In genomic region chr15:85380860-85381535, GRCh38 we compare ENCODE assay signal across 9 cellular contexts. TPM values are rescaled to one million over a fixed set of nuclear protein-coding genes. Genes with fewer than 3 reads are reported as not detected.
DNase-seq lines count a peak whose midpoint lies in the region; ATAC-seq, FAIRE-seq and TF ChIP-seq lines count a peak whose summit lies in the region.
"Had no signal": no experiment of that assay in that cellular context is flagged by ENCODE, and none has a peak within 500 bp of the region (broad histone marks: within the 10 kb centered on the region; RNA-seq: fewer than 3 reads in every experiment).

No MANE protein-coding gene starts in this region.

- intact Hi-C loops in endothelial cell of umbilical vein (cut with micrococcal nuclease): loop anchor here (1.0 to 2.0 kb wide), 5 partner anchors 24 to 98 kb away; no protein-coding TSS in a partner anchor
- intact Hi-C loops in naive thymus-derived CD4-positive, alpha-beta T cell (cut with micrococcal nuclease): loop anchor here (1.0 to 10.0 kb wide), 10 partner anchors 32 to 414 kb away; partner anchors contain the start of genes KLHL25 (in 1 of the 2) and PDE8A (in 1 of the 2)

- peak overlapping the region; percentile 84 for H3K27ac Mint-ChIP-seq in activated CD8-positive, alpha-beta T cell treated with anti-CD3 and anti-CD28 coated beads, Interleukin-2, amount 10 ng/mL, durations not matched to agents 7 days and 5 days
- peak overlapping the region in 8 of 9 donors; percentile 75 to 96 (median 91) for H3K27ac Mint-ChIP-seq in naive thymus-derived CD4-positive, alpha-beta T cell
- H3K27ac Mint-ChIP-seq in stimulated activated naive CD8-positive, alpha-beta T cell treated with anti-CD3 and anti-CD28 coated beads, Interleukin-15, amount 100 ng/mL, for 72 hours: peak overlapping the region; percentile 90 to 96

- H3K9me3 ChIP-seq in endothelial cell of umbilical vein (replicated peaks; ENCODE audit: control insufficient read depth, insufficient read depth, low read length): no peaks in the 10 kb centered on the region
- H3K9me3 ChIP-seq in naive thymus-derived CD4-positive, alpha-beta T cell (ENCODE audit: control insufficient read depth in 2 of 3, low read length in 3 of 3): no peaks in the 10 kb centered on the region

- H3K27me3 Mint-ChIP-seq in activated CD8-positive, alpha-beta T cell treated with anti-CD3 and anti-CD28 coated beads, Interleukin-2, amount 10 ng/mL, durations not matched to agents 7 days and 5 days (ENCODE audit: low read depth): peaks cover 8% of the 10 kb centered on the region
- no peaks in the 10 kb centered on the region for H3K27me3 Mint-ChIP-seq in naive thymus-derived CD4-positive, alpha-beta T cell
- H3K27me3 Mint-ChIP-seq in stimulated activated naive CD8-positive, alpha-beta T cell treated with anti-CD3 and anti-CD28 coated beads, Interleukin-15, amount 100 ng/mL, for 72 hours: no peaks in the 10 kb centered on the region

- POLR2A ChIA-PET in activated CD8-positive, alpha-beta T cell treated with anti-CD3 and anti-CD28 coated beads, Interleukin-2, amount 10 ng/mL, durations not matched to agents 7 days and 5 days (lab: Charles Lee): interaction anchor here (0.9 to 2.7 kb wide), 5 partner anchors 31 to 326 kb away, joined by 3 to 18 read pairs (median 3); no protein-coding TSS in a partner anchor
- POLR2A ChIA-PET in endothelial cell of umbilical vein (lab: Charles Lee): interaction anchor here (0.6 to 2.2 kb wide), 6 partner anchors 15 to 178 kb away, joined by 3 to 13 read pairs (median 6); no protein-coding TSS in a partner anchor
- POLR2A ChIA-PET in naive thymus-derived CD4-positive, alpha-beta T cell (lab: Charles Lee): interaction anchor here (0.5 to 3.2 kb wide), 14 partner anchors 8 to 781 kb away, joined by 3 to 23 read pairs (median 4); no protein-coding TSS in a partner anchor

- TF ChIP-seq POLR2A in endothelial cell of umbilical vein (IDR thresholded peaks at IDR 0.05; ENCODE audit: low read depth, low read length): peak; percentile 22

- H3K79me2 ChIP-seq in endothelial cell of umbilical vein (ENCODE audit: control insufficient read depth, insufficient read depth, low read length): peaks cover 38% of the 10 kb centered on the region

- H3K36me3 ChIP-seq in endothelial cell of umbilical vein (ENCODE audit: control insufficient read depth in 2 of 2, extremely low read depth in 1 of 2, insufficient read depth in 2 of 2, low read length in 2 of 2): no peaks in the 10 kb centered on the region
- no peaks in the 10 kb centered on the region for H3K36me3 ChIP-seq in naive thymus-derived CD4-positive, alpha-beta T cell (ENCODE audit: control insufficient read depth in 2 of 3, insufficient read depth in 3 of 3, low read length in 3 of 3)

- H3K9ac ChIP-seq in endothelial cell of umbilical vein (replicated peaks; ENCODE audit: extremely low read depth, insufficient read depth, low read length): peak overlapping the region; percentile 77

- in situ Hi-C loops in Caki2 (cut with HindIII; ENCODE audit: low pct_unique_long_range_greater_than_20kb, low sequenced_read_pairs): no loop called here

- H3K4me3 Mint-ChIP-seq in activated CD8-positive, alpha-beta T cell treated with anti-CD3 and anti-CD28 coated beads, Interleukin-2, amount 10 ng/mL, durations not matched to agents 7 days and 5 days: peak overlapping the region; percentile 86
- H3K4me3 Mint-ChIP-seq in naive thymus-derived CD4-positive, alpha-beta T cell: peak overlapping the region; percentile 86 to 96 (median 92)
- H3K4me3 Mint-ChIP-seq in stimulated activated naive CD8-positive, alpha-beta T cell treated with anti-CD3 and anti-CD28 coated beads, Interleukin-15, amount 100 ng/mL, for 72 hours: peak overlapping the region; percentile 91 to 92

- peak overlapping the region; percentile 46 for H2AFZ ChIP-seq in endothelial cell of umbilical vein (ENCODE audit: low read depth, low read length)

- no peak for FAIRE-seq in endothelial cell of umbilical vein (lab: Jason Lieb, UNC)
- FAIRE-seq: TTC549 had no signal

- dilution Hi-C loops in endothelial cell of umbilical vein (cut with MboI; ENCODE audit: extremely low pct_ligation_motif_present, low sequenced_read_pairs): no loop called here

- no peak for TF ChIP-seq CTCF in endothelial cell of umbilical vein (IDR thresholded peaks at IDR 0.05; ENCODE audit: extremely low read depth in 1 of 2, insufficient read depth in 1 of 2, low read depth in 1 of 2, low read length in 2 of 2)

- H3K4me1 ChIP-seq in endothelial cell of umbilical vein (ENCODE audit: control insufficient read depth, extremely low read depth, insufficient read depth, low read length): peaks cover 8% of the 10 kb centered on the region
- H3K4me1 ChIP-seq in naive thymus-derived CD4-positive, alpha-beta T cell (ENCODE audit: control insufficient read depth in 2 of 2, insufficient read depth in 2 of 2, low read length in 2 of 2): peaks cover 16 to 23% of the 10 kb centered on the region in 2 donors

- no TSS peak for BruUV-seq in endothelial cell of umbilical vein (replicated peaks; lab: Mats Ljungman, UMichigan)

- H4K20me1 ChIP-seq in endothelial cell of umbilical vein (replicated peaks; ENCODE audit: control insufficient read depth, extremely low read depth, insufficient read depth, low read length): no peaks in the 10 kb centered on the region

- no peaks in the 10 kb centered on the region for H3K9me3 Mint-ChIP-seq in activated CD8-positive, alpha-beta T cell treated with anti-CD3 and anti-CD28 coated beads, Interleukin-2, amount 10 ng/mL, durations not matched to agents 7 days and 5 days (ENCODE audit: insufficient read depth)
- H3K9me3 Mint-ChIP-seq in naive thymus-derived CD4-positive, alpha-beta T cell: no peaks in the 10 kb centered on the region
- H3K9me3 Mint-ChIP-seq in stimulated activated naive CD8-positive, alpha-beta T cell treated with anti-CD3 and anti-CD28 coated beads, Interleukin-15, amount 100 ng/mL, for 72 hours: no peaks in the 10 kb centered on the region

- DNase-seq in Caki2 (ENCODE audit: low read depth): peak; percentile 39
- no peak for DNase-seq in Jurkat, Clone E6-1 (ENCODE audit: low read depth, low spot score)
- peak; percentile 55 for DNase-seq in activated CD8-positive, alpha-beta T cell treated with anti-CD3 and anti-CD28 coated beads, Interleukin-2, amount 10 ng/mL, durations not matched to agents 7 days and 5 days
- peak; percentile 54 for DNase-seq in endothelial cell of umbilical vein (ENCODE audit: low read depth, low spot score)
- peak; percentile 46 to 73 (median 56) for DNase-seq in naive thymus-derived CD4-positive, alpha-beta T cell
- DNase-seq in stimulated activated naive CD8-positive, alpha-beta T cell treated with anti-CD3 and anti-CD28 coated beads, Interleukin-15, amount 100 ng/mL, for 72 hours: peak; percentile 69 to 73
- DNase-seq in Kasumi-1 (lab: John Stamatoyannopoulos, UW): no peak

- H3K27me3 ChIP-seq in endothelial cell of umbilical vein (ENCODE audit: control insufficient read depth in 2 of 2, insufficient read depth in 2 of 2, low read length in 2 of 2): no peaks in the 10 kb centered on the region
- H3K27me3 ChIP-seq in naive thymus-derived CD4-positive, alpha-beta T cell (ENCODE audit: control insufficient read depth in 2 of 2, insufficient read depth in 2 of 2, low read length in 2 of 2): no peaks in the 10 kb centered on the region

- ATAC-seq in GM21529 (IDR thresholded peaks at IDR 0.05; ENCODE audit: unreplicated experiment): peak; percentile 39
- peak; percentile 55 for ATAC-seq in activated CD8-positive, alpha-beta T cell treated with anti-CD3 and anti-CD28 coated beads, Interleukin-2, amount 10 ng/mL, durations not matched to agents 7 days and 5 days
- peak; percentile 46 for ATAC-seq in naive thymus-derived CD4-positive, alpha-beta T cell
- peak; percentile 39 for ATAC-seq in stimulated activated naive CD8-positive, alpha-beta T cell treated with anti-CD3 and anti-CD28 coated beads, Interleukin-15, amount 100 ng/mL, for 72 hours

- peaks cover 15% of the 10 kb centered on the region for H3K36me3 Mint-ChIP-seq in activated CD8-positive, alpha-beta T cell treated with anti-CD3 and anti-CD28 coated beads, Interleukin-2, amount 10 ng/mL, durations not matched to agents 7 days and 5 days (ENCODE audit: low read depth)
- H3K36me3 Mint-ChIP-seq in naive thymus-derived CD4-positive, alpha-beta T cell: peaks cover 0 to 14% (median 0%) of the 10 kb centered on the region in 5 donors

- peak overlapping the region; percentile 56 for H3K27ac ChIP-seq in endothelial cell of umbilical vein (ENCODE audit: insufficient read depth, low read depth, low read length)
- H3K27ac ChIP-seq in naive thymus-derived CD4-positive, alpha-beta T cell (ENCODE audit: low read depth, low read length): peak overlapping the region; percentile 79

- peaks cover 44% of the 10 kb centered on the region for H3K4me1 Mint-ChIP-seq in activated CD8-positive, alpha-beta T cell treated with anti-CD3 and anti-CD28 coated beads, Interleukin-2, amount 10 ng/mL, durations not matched to agents 7 days and 5 days (ENCODE audit: low read depth)
- peaks cover 32 to 68% (median 54%) of the 10 kb centered on the region in 7 donors for H3K4me1 Mint-ChIP-seq in naive thymus-derived CD4-positive, alpha-beta T cell
- peaks cover 54% of the 10 kb centered on the region for H3K4me1 Mint-ChIP-seq in stimulated activated naive CD8-positive, alpha-beta T cell treated with anti-CD3 and anti-CD28 coated beads, Interleukin-15, amount 100 ng/mL, for 72 hours

- no peaks in the 10 kb centered on the region for H3K9me1 ChIP-seq in endothelial cell of umbilical vein (replicated peaks; ENCODE audit: control insufficient read depth, extremely low read depth, insufficient read depth, low read length)

- H3K4me2 ChIP-seq in endothelial cell of umbilical vein (ENCODE audit: insufficient read depth, low read length): peak overlapping the region; percentile 88

- peak overlapping the region; percentile 61 for H3K4me3 ChIP-seq in Jurkat, Clone E6-1 (ENCODE audit: low read length)
- H3K4me3 ChIP-seq in endothelial cell of umbilical vein (replicated peaks in 1 of 3; ENCODE audit: insufficient read depth in 1 of 3, low read depth in 1 of 3, low read length in 3 of 3): peak overlapping the region; percentile 57 to 79 (median 78)
- peak overlapping the region; percentile 46 for H3K4me3 ChIP-seq in naive thymus-derived CD4-positive, alpha-beta T cell (ENCODE audit: low read length)

- CTCF ChIA-PET in activated CD8-positive, alpha-beta T cell treated with anti-CD3 and anti-CD28 coated beads, Interleukin-2, amount 10 ng/mL, durations not matched to agents 7 days and 5 days (lab: Charles Lee): interaction anchor here (1.1 to 5.1 kb wide), 6 partner anchors 23 to 84 kb away, joined by 5 to 36 read pairs (median 17); no protein-coding TSS in a partner anchor
- CTCF ChIA-PET in endothelial cell of umbilical vein (lab: Charles Lee): interaction anchor here (0.6 to 2.6 kb wide), 11 partner anchors 18 to 810 kb away, joined by 3 to 24 read pairs (median 4); no protein-coding TSS in a partner anchor
- CTCF ChIA-PET in naive thymus-derived CD4-positive, alpha-beta T cell (lab: Charles Lee): interaction anchor here (0.9 to 3.1 kb wide), 4 partner anchors 9 to 50 kb away, joined by 3 to 11 read pairs (median 4); no protein-coding TSS in a partner anchor

RNA-seq across cellular contexts. Expression of gene AKAP13, which starts 0.6 kb away (rescaled TPM):
- total RNA-seq in Caki2 (2014; rRNA removed; shearing (Covaris generic); ENCODE audit: low replicate concordance): 18.3 and 29.1 TPM in 2 replicates
- 18.2 TPM for polyA plus RNA-seq in Jurkat, Clone E6-1 (2012; ENCODE audit: insufficient read depth, insufficient read length)
- 100 to 1,000 TPM; 112 to 117 TPM for total RNA-seq in activated CD8-positive, alpha-beta T cell treated with anti-CD3 and anti-CD28 coated beads, Interleukin-2, amount 10 ng/mL, durations not matched to agents 7 days and 5 days
- total RNA-seq in endothelial cell of umbilical vein: 80.3 and 87.8 TPM in 2 replicates
- 20.8 and 22.8 TPM in 2 replicates for polyA plus RNA-seq in endothelial cell of umbilical vein
- polyA plus RNA-seq in endothelial cell of umbilical vein (2011; cell fraction: cytosol; rRNA removed): 14.3 and 15.7 TPM in 2 replicates
- 56.1 and 74.7 TPM in 2 replicates for polyA plus RNA-seq in endothelial cell of umbilical vein (2011; cell fraction: nucleus; rRNA removed)
- 30.6 and 35.5 TPM in 2 replicates for polyA plus RNA-seq in endothelial cell of umbilical vein (2012)
- polyA minus RNA-seq in endothelial cell of umbilical vein: 113 and 119 TPM in 2 replicates
- polyA minus RNA-seq in endothelial cell of umbilical vein (2011; cell fraction: cytosol; rRNA and poly(A)+ RNA removed): 55.7 TPM
- 234 and 316 TPM in 2 replicates for polyA minus RNA-seq in endothelial cell of umbilical vein (2011; cell fraction: nucleus; rRNA and poly(A)+ RNA removed)
- total RNA-seq in naive thymus-derived CD4-positive, alpha-beta T cell: 100 to 1,000 TPM; 170 to 400 (median 241) TPM
- 100 to 1,000 TPM; 108 to 148 TPM for polyA plus RNA-seq in naive thymus-derived CD4-positive, alpha-beta T cell

Comparison
In these comparisons a context has a peak if more than half of its experiments do, and no peak if none do; other contexts are left out.
1. DNase-seq: peak in Caki2 (single experiment), activated CD8-positive, alpha-beta T cell treated with anti-CD3 and anti-CD28 coated beads, Interleukin-2, amount 10 ng/mL, durations not matched to agents 7 days and 5 days (single experiment), endothelial cell of umbilical vein (single experiment), naive thymus-derived CD4-positive, alpha-beta T cell (9 of 9) and stimulated activated naive CD8-positive, alpha-beta T cell treated with anti-CD3 and anti-CD28 coated beads, Interleukin-15, amount 100 ng/mL, for 72 hours (2 of 2); none in Jurkat, Clone E6-1 (single experiment) and Kasumi-1 (0 of 2).
2. Peak in every context shown above with its lines, with median percentiles within 50 percentile points of each other: ATAC-seq, H3K4me3 ChIP-seq, H3K27ac Mint-ChIP-seq and H3K4me3 Mint-ChIP-seq.